In genomic region chr15:67775998-67776397, GRCh38 we compare ENCODE assay signal across 30 cellular contexts. TPM values are rescaled to one million over a fixed set of nuclear protein-coding genes. Genes with fewer than 3 reads are reported as not detected.
"Had no signal": no experiment of that assay in that cellular context is flagged by ENCODE, and none has a peak within 500 bp of the region (broad histone marks: within the 10 kb centered on the region; RNA-seq: fewer than 3 reads in every experiment).

No MANE protein-coding gene starts in this region.

- H3K36me3 Mint-ChIP-seq: activated CD8-positive, alpha-beta memory T cell treated with anti-CD3 and anti-CD28 coated beads, Interleukin-2, amount 10 ng/mL, durations not matched to agents 7 days and 5 days; activated naive CD4-positive, alpha-beta T cell treated with anti-CD3 and anti-CD28 coated beads, Interleukin-2, amount 10 ng/mL, durations not matched to agents 7 days and 5 days; activated naive CD4-positive, alpha-beta T cell treated with anti-CD3 and anti-CD28 coated beads, Interleukin-2, amount 50 U/mL, for 72 hours; activated naive CD8-positive, alpha-beta T cell treated with anti-CD3 and anti-CD28 coated beads, Interleukin-2, amount 10 ng/mL, durations not matched to agents 7 days and 5 days; brain had no signal

- H3K4me1 Mint-ChIP-seq: activated CD4-positive, alpha-beta T cell treated with anti-CD3 and anti-CD28 coated beads for 36 hours; activated CD4-positive, alpha-beta T cell treated with anti-CD3 and anti-CD28 coated beads, Interleukin-2, amount 10 ng/mL, durations not matched to agents 24 days and 14 days; activated CD8-positive, alpha-beta memory T cell treated with anti-CD3 and anti-CD28 coated beads, Interleukin-2, amount 10 ng/mL, durations not matched to agents 7 days and 5 days; activated naive CD4-positive, alpha-beta T cell treated with anti-CD3 and anti-CD28 coated beads, Interleukin-2, amount 10 ng/mL, durations not matched to agents 7 days and 5 days; activated naive CD8-positive, alpha-beta T cell treated with anti-CD3 and anti-CD28 coated beads, Interleukin-2, amount 10 ng/mL, durations not matched to agents 7 days and 5 days had no signal

- H3K4me3 Mint-ChIP-seq: activated CD4-positive, alpha-beta memory T cell treated with anti-CD3 and anti-CD28 coated beads for 36 hours; activated CD4-positive, alpha-beta T cell treated with anti-CD3 and anti-CD28 coated beads for 36 hours; activated CD4-positive, alpha-beta T cell treated with anti-CD3 and anti-CD28 coated beads, Interleukin-2, amount 10 ng/mL, durations not matched to agents 24 days and 14 days; activated CD8-positive, alpha-beta memory T cell treated with anti-CD3 and anti-CD28 coated beads, Interleukin-2, amount 10 ng/mL, durations not matched to agents 7 days and 5 days; activated CD8-positive, alpha-beta T cell treated with anti-CD3 and anti-CD28 coated beads, Interleukin-2, amount 10 ng/mL, durations not matched to agents 7 days and 5 days; activated naive CD4-positive, alpha-beta T cell treated with anti-CD3 and anti-CD28 coated beads, Interleukin-2, amount 10 ng/mL, durations not matched to agents 7 days and 5 days; activated naive CD8-positive, alpha-beta T cell treated with anti-CD3 and anti-CD28 coated beads, Interleukin-2, amount 10 ng/mL, durations not matched to agents 7 days and 5 days; brain had no signal

- DNase-seq: activated CD4-positive, alpha-beta memory T cell treated with anti-CD3 and anti-CD28 coated beads for 36 hours; activated CD4-positive, alpha-beta T cell treated with anti-CD3 and anti-CD28 coated beads for 36 hours; activated CD4-positive, alpha-beta T cell treated with anti-CD3 and anti-CD28 coated beads, Interleukin-2, amount 10 ng/mL, durations not matched to agents 24 days and 14 days; activated CD4-positive, CD25-positive, alpha-beta regulatory T cell; activated CD4-positive, CD25-positive, alpha-beta regulatory T cell treated with anti-CD3 and anti-CD28 coated beads, Interleukin-2, amount 50 U/mL, for 72 hours; activated CD8-positive, alpha-beta memory T cell treated with anti-CD3 and anti-CD28 coated beads, Interleukin-2, amount 10 ng/mL, durations not matched to agents 7 days and 5 days; activated CD8-positive, alpha-beta memory T cell treated with anti-CD3 and anti-CD28 coated beads, Interleukin-2, amount 50 U/mL, for 4 hours; activated CD8-positive, alpha-beta T cell treated with anti-CD3 and anti-CD28 coated beads, Interleukin-2, amount 10 ng/mL, durations not matched to agents 7 days and 5 days; activated gamma-delta T cell; activated naive CD4-positive, alpha-beta T cell; activated naive CD4-positive, alpha-beta T cell treated with anti-CD3 and anti-CD28 coated beads, Interleukin-2, amount 10 ng/mL, durations not matched to agents 7 days and 5 days; activated naive CD8-positive, alpha-beta T cell treated with anti-CD3 and anti-CD28 coated beads, Interleukin-2, amount 10 ng/mL, durations not matched to agents 7 days and 5 days; activated T-cell treated with anti-CD3 and anti-CD28 coated beads, Interleukin-2, amount 50 U/mL, for 1 hour; activated T-cell treated with anti-CD3 and anti-CD28 coated beads, Interleukin-2, amount 50 U/mL, for 48 hours; central memory CD4-positive, alpha-beta T cell; cerebellar nuclear complex; colonic mucosa; effector CD8-positive, alpha-beta T cell; esophagus squamous epithelium; foreskin melanocyte; T-helper 2 cell had no signal

- H3K27me3 ChIP-seq: ascending aorta, breast epithelium, colonic mucosa, esophagus squamous epithelium, gastroesophageal sphincter had no signal

- H3K9me3 Mint-ChIP-seq: activated CD4-positive, alpha-beta memory T cell treated with anti-CD3 and anti-CD28 coated beads for 36 hours; activated CD4-positive, alpha-beta T cell treated with anti-CD3 and anti-CD28 coated beads, Interleukin-2, amount 10 ng/mL, durations not matched to agents 24 days and 14 days; activated naive CD4-positive, alpha-beta T cell treated with anti-CD3 and anti-CD28 coated beads, Interleukin-2, amount 10 ng/mL, durations not matched to agents 7 days and 5 days; activated naive CD4-positive, alpha-beta T cell treated with anti-CD3 and anti-CD28 coated beads, Interleukin-2, amount 50 U/mL, for 72 hours; activated naive CD8-positive, alpha-beta T cell treated with anti-CD3 and anti-CD28 coated beads, Interleukin-2, amount 10 ng/mL, durations not matched to agents 7 days and 5 days; brain had no signal

- H3K9me3 ChIP-seq: ascending aorta, breast epithelium, colonic mucosa, esophagus squamous epithelium, gastroesophageal sphincter had no signal

- ATAC-seq: activated CD4-positive, alpha-beta T cell treated with anti-CD3 and anti-CD28 coated beads for 36 hours; activated CD8-positive, alpha-beta memory T cell treated with anti-CD3 and anti-CD28 coated beads, Interleukin-2, amount 10 ng/mL, durations not matched to agents 7 days and 5 days; activated CD8-positive, alpha-beta T cell treated with anti-CD3 and anti-CD28 coated beads, Interleukin-2, amount 10 ng/mL, durations not matched to agents 7 days and 5 days; activated naive CD4-positive, alpha-beta T cell treated with anti-CD3 and anti-CD28 coated beads, Interleukin-2, amount 50 U/mL, for 72 hours; gastroesophageal sphincter had no signal

- H3K4me1 ChIP-seq: ascending aorta, breast epithelium, colonic mucosa, esophagus squamous epithelium, gastroesophageal sphincter had no signal

- H3K36me3 ChIP-seq: ascending aorta, breast epithelium, cardiac muscle cell, colonic mucosa had no signal

- H3K27ac Mint-ChIP-seq: activated CD4-positive, alpha-beta memory T cell treated with anti-CD3 and anti-CD28 coated beads for 36 hours; activated CD4-positive, alpha-beta T cell treated with anti-CD3 and anti-CD28 coated beads for 36 hours; activated CD4-positive, alpha-beta T cell treated with anti-CD3 and anti-CD28 coated beads, Interleukin-2, amount 10 ng/mL, durations not matched to agents 24 days and 14 days; activated CD8-positive, alpha-beta memory T cell treated with anti-CD3 and anti-CD28 coated beads, Interleukin-2, amount 10 ng/mL, durations not matched to agents 7 days and 5 days; activated CD8-positive, alpha-beta T cell treated with anti-CD3 and anti-CD28 coated beads, Interleukin-2, amount 10 ng/mL, durations not matched to agents 7 days and 5 days; activated naive CD4-positive, alpha-beta T cell treated with anti-CD3 and anti-CD28 coated beads, Interleukin-2, amount 10 ng/mL, durations not matched to agents 7 days and 5 days; activated naive CD8-positive, alpha-beta T cell treated with anti-CD3 and anti-CD28 coated beads, Interleukin-2, amount 10 ng/mL, durations not matched to agents 7 days and 5 days had no signal

- H3K27ac ChIP-seq: ascending aorta, breast epithelium, cardiac muscle cell, colonic mucosa, epithelial cell of prostate, esophagus squamous epithelium, gastroesophageal sphincter had no signal

- H3K4me3 ChIP-seq: ascending aorta, breast epithelium, cardiac muscle cell, colonic mucosa, esophagus squamous epithelium, gastroesophageal sphincter had no signal

- H3K27me3 Mint-ChIP-seq: activated CD4-positive, alpha-beta memory T cell treated with anti-CD3 and anti-CD28 coated beads for 36 hours; activated CD4-positive, alpha-beta T cell treated with anti-CD3 and anti-CD28 coated beads for 36 hours; activated CD4-positive, alpha-beta T cell treated with anti-CD3 and anti-CD28 coated beads, Interleukin-2, amount 10 ng/mL, durations not matched to agents 24 days and 14 days; activated CD8-positive, alpha-beta memory T cell treated with anti-CD3 and anti-CD28 coated beads, Interleukin-2, amount 10 ng/mL, durations not matched to agents 7 days and 5 days; activated naive CD4-positive, alpha-beta T cell treated with anti-CD3 and anti-CD28 coated beads, Interleukin-2, amount 10 ng/mL, durations not matched to agents 7 days and 5 days; activated naive CD8-positive, alpha-beta T cell treated with anti-CD3 and anti-CD28 coated beads, Interleukin-2, amount 10 ng/mL, durations not matched to agents 7 days and 5 days; brain had no signal

RNA-seq across cellular contexts. Expression of gene SKOR1, which starts 49.3 kb away (rescaled TPM):
- total RNA-seq: ascending aorta, fibroblast of villous mesenchyme, glomerular endothelial cell had no signal
- polyA plus RNA-seq: cardiac muscle cell had no signal
